1 cellular context compared by ENCODE assay signal in genomic region chr12:60209521-60209920, GRCh38.
TF ChIP-seq lines count a peak whose summit lies in the region.

No MANE protein-coding gene starts in this region.

TF ChIP-seq in GM23338, 12 proteins besides CTCF, POLR2A, EP300 and RAD21:
- TF ChIP-seq ZNF462 (CRISPR knock-in tag; IDR thresholded peaks at IDR 0.05), result no peak
- TF ChIP-seq EZH2phosphoT487 (IDR thresholded peaks at IDR 0.05; ENCODE audit: unreplicated experiment), result no peak
